In genomic region chr11:56188602-56189001, GRCh38 we compare ENCODE assay signal across 9 cellular contexts. TPM values are rescaled to one million over a fixed set of nuclear protein-coding genes. Genes with fewer than 3 reads are reported as not detected.
"Had no signal": no experiment of that assay in that cellular context is flagged by ENCODE, and none has a peak within 500 bp of the region (broad histone marks: within the 10 kb centered on the region; RNA-seq: fewer than 3 reads in every experiment).

No MANE protein-coding gene starts in this region.

- DNase-seq: KBM-7, KG1 had no signal

- H3K4me3 ChIP-seq: K562 had no signal

- H3K4me2 ChIP-seq: KMS-11 had no signal

- H3K9ac ChIP-seq: KMS-11 had no signal

- FAIRE-seq: HTR-8/SVneo, K562 had no signal

- ATAC-seq: K562 had no signal

- H3K27ac ChIP-seq: HL-60, KMS-11 had no signal

RNA-seq across cellular contexts. Expression of gene OR5J2, which starts 12.2 kb away (rescaled TPM):
- total RNA-seq: HT-29, HT1080, K562 had no signal
- polyA plus RNA-seq: IgD-negative memory B cell, K562 had no signal

RNA-seq across cellular contexts. Expression of gene OR8K5, which starts 28.5 kb away (rescaled TPM):
- total RNA-seq: HT-29, HT1080, K562 had no signal
- polyA plus RNA-seq: IgD-negative memory B cell, K562 had no signal

RNA-seq across cellular contexts. Expression of gene OR5T2, which starts 45.5 kb away (rescaled TPM):
- total RNA-seq: HT-29, HT1080, K562 had no signal
- polyA plus RNA-seq: IgD-negative memory B cell, K562 had no signal

RNA-seq across cellular contexts. Expression of gene OR8J3, which starts 48.6 kb away (rescaled TPM):
- total RNA-seq: HT-29, HT1080, K562 had no signal
- polyA plus RNA-seq: IgD-negative memory B cell, K562 had no signal
